21 cellular contexts compared by ENCODE assay signal in the genomic region with DNA sequence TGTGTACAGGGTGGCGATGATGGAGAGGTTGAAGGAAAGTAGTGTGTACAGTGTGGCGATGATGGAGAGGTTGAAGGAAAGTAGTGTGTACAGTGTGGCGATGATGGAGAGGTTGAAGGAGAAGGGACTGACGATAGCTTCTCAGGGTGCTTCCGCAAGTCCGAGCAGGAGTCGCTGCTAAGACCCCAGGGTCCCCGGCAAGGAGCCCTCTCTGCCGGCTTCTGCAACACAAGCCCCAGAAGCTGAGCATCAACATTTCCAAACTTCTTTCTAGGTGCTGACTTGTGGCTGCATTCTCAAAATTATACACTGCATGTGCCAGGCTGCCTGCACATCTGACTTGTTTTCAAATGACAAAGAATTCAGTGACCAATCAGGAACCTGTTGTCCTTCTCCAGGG.
"Had no signal": no experiment of that assay in that cellular context is flagged by ENCODE, and none has a peak within 500 bp of the region (broad histone marks: within the 10 kb centered on the region; RNA-seq: fewer than 3 reads in every experiment).

No MANE protein-coding gene starts in this region.

- H3K4me3 ChIP-seq: left ventricle myocardium inferior, mucosa of descending colon, ovary, right atrium auricular region, right lobe of liver, spleen, suprapubic skin, thoracic aorta, tibial artery, upper lobe of right lung had no signal

- ATAC-seq: left colon; mucosa of descending colon; naive thymus-derived CD4-positive, alpha-beta T cell; right lobe of liver; stimulated activated effector memory CD8-positive, alpha-beta T cell treated with anti-CD3 and anti-CD28 coated beads, Interleukin-12 subunit alpha, Interleukin-12 subunit beta, amount 100 ng/mL, for 72 hours had no signal

- H3K4me1 ChIP-seq: left ventricle myocardium inferior, right atrium auricular region, right lobe of liver, spleen, tibial artery had no signal

- H3K27me3 ChIP-seq: ovary, right atrium auricular region, right lobe of liver, suprapubic skin, tibial artery, upper lobe of right lung had no signal

- H3K36me3 ChIP-seq: left ventricle myocardium inferior, ovary, right atrium auricular region, right lobe of liver, spleen, suprapubic skin, thoracic aorta, tibial artery, upper lobe of right lung had no signal

- DNase-seq: hypothalamus; immature natural killer cell; kidney; left colon; left ventricle myocardium inferior; midbrain; mucosa of descending colon; naive thymus-derived CD4-positive, alpha-beta T cell; ovary; small intestine; spleen; stimulated activated CD4-positive, alpha-beta T cell treated with anti-CD3 and anti-CD28 coated beads, Interleukin-4, amount 100 ng/mL, for 24 hours; stimulated activated naive CD4-positive, alpha-beta T cell; trophoblast cell had no signal

- H3K9me3 ChIP-seq: left ventricle myocardium inferior, mucosa of descending colon, ovary, right atrium auricular region, right lobe of liver, spleen, suprapubic skin, thoracic aorta, tibial artery, upper lobe of right lung had no signal

- H3K27ac ChIP-seq: left ventricle myocardium inferior, ovary, right atrium auricular region, right lobe of liver, spleen, suprapubic skin, thoracic aorta, tibial artery, upper lobe of right lung had no signal
